In the genomic region with DNA sequence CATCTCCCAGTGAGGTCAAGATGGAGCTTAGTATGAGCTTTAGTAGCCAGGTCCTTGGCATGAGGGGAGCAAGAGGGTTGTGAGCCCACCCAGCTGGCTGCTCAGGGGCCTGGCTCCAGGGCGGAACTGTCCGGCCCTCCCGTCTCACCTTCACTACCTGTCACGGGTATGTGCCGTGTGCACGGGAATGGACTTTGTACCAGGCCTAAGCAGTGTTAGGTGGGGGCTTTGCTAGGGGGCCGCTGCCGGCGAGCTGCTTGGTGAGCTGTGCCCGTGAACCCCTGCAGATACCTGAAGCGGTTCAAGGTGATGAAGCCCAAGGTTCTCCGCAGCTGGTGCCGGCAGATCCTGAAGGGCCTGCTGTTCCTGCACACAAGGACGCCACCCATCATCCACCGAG, we compare ENCODE assay signal across 25 cellular contexts. TPM values are rescaled to one million over a fixed set of nuclear protein-coding genes. Genes with fewer than 3 reads are reported as not detected.
DNase-seq lines count a peak whose midpoint lies in the region; ATAC-seq and TF ChIP-seq lines count a peak whose summit lies in the region.
"Had no signal": no experiment of that assay in that cellular context is flagged by ENCODE, and none has a peak within 500 bp of the region (broad histone marks: within the 10 kb centered on the region; RNA-seq: fewer than 3 reads in every experiment).

No MANE protein-coding gene starts in this region.

- H4K8ac ChIP-seq in H9 (replicated peaks; ENCODE audit: insufficient read length, low read depth, low read length): no peak overlapping the region

- peak; percentile 44 for DNase-seq in Right ventricle myocardium inferior (ENCODE audit: missing footprints)
- no peak for DNase-seq in heart right ventricle
- peak; percentile 67 to 71 for DNase-seq in left colon
- peak; percentile 66 for DNase-seq in osteoblast (ENCODE audit: insufficient read length, low spot score, missing footprints)
- no peak for DNase-seq in NAMALWA (ENCODE audit: low spot score)
- DNase-seq in activated T-cell treated with anti-CD3 and anti-CD28 coated beads, Interleukin-2, amount 50 U/mL, for 48 hours: no peak
- no peak for DNase-seq in Calu3
- no peak for DNase-seq in H9
- DNase-seq: ACHN, MG63, NCI-H1048, NCI-H1436, NCI-H187 treated with DMSO at 0.1 percent for 48 hours, NCI-H446 treated with DMSO at 0.1 percent for 48 hours, NCI-H526 treated with DMSO at 0.1 percent for 48 hours, PC-3, RPMI8226, SHP77 treated with DMSO at 0.1 percent for 48 hours had no signal

- no peaks in the 10 kb centered on the region for H3K79me1 ChIP-seq in H9 (ENCODE audit: insufficient read depth, low read depth, low read length, poor library complexity, severe bottlenecking)

- H3K4me1 ChIP-seq in heart right ventricle: peaks cover 3 to 71% (median 26%) of the 10 kb centered on the region in 9 donors
- no peaks in the 10 kb centered on the region for H3K4me1 ChIP-seq in osteoblast (ENCODE audit: insufficient read depth, low read length)
- H3K4me1 ChIP-seq in H9 (ENCODE audit: insufficient read depth, low read length): no peaks in the 10 kb centered on the region

- H3T11ph ChIP-seq in H9 (ENCODE audit: low read length): no peak overlapping the region

- H3K27me3 Mint-ChIP-seq in Calu3 (ENCODE audit: unreplicated experiment) (no peaks in the 10 kb centered on the region), H9 (ENCODE audit: low read depth) (no peaks in the 10 kb centered on the region)

- no peaks in the 10 kb centered on the region for H3K23me2 ChIP-seq in H9 (ENCODE audit: insufficient read length, low read depth, low read length, poor library complexity, severe bottlenecking)

- no peak overlapping the region for H2BK20ac ChIP-seq in H9 (ENCODE audit: low read depth, low read length, poor library complexity, severe bottlenecking)

- no peak overlapping the region for H2BK120ac ChIP-seq in H9 (ENCODE audit: low read depth, low read length, poor library complexity, severe bottlenecking)

- H3K14ac ChIP-seq in H9 (ENCODE audit: insufficient read depth, low read length): no peak overlapping the region; the same call in 1 of the 2 replicates

- H3K4ac ChIP-seq in H9 (ENCODE audit: low read depth, low read length): no peak overlapping the region

- no peak overlapping the region for H3K4me3 Mint-ChIP-seq in Calu3 (ENCODE audit: low read depth, unreplicated experiment)
- no peak overlapping the region for H3K4me3 Mint-ChIP-seq in H9

- no peak overlapping the region for H3K9ac ChIP-seq in H9 (ENCODE audit: extremely low read depth, insufficient read length, low read length)

- TF ChIP-seq CTCF in heart right ventricle (IDR thresholded peaks at IDR 0.05): no peak
- no peak for TF ChIP-seq CTCF in osteoblast (IDR thresholded peaks at IDR 0.05; ENCODE audit: extremely low read depth, low read depth, low read length)
- TF ChIP-seq CTCF in Calu3 (IDR thresholded peaks at IDR 0.05; ENCODE audit: unreplicated experiment): no peak
- no peak for TF ChIP-seq CTCF in H9 (conservative IDR thresholded peaks at IDR 0.05)

- H3K4me3 ChIP-seq in heart right ventricle: no peak overlapping the region
- no peak overlapping the region for H3K4me3 ChIP-seq in osteoblast (ENCODE audit: insufficient read depth, low read length)
- H3K4me3 ChIP-seq: K562, MG63, SK-N-MC had no signal

- no peak overlapping the region for H3K27ac Mint-ChIP-seq in Calu3 (ENCODE audit: unreplicated experiment)
- H3K27ac Mint-ChIP-seq in H9: peak overlapping the region in 1 of 3 experiments; percentile 52; a peak in 1 of 7 replicates

- H4K91ac ChIP-seq in H9 (ENCODE audit: insufficient read length, low read depth, low read length): no peak overlapping the region

- no peak overlapping the region for H3K27ac ChIP-seq in heart right ventricle
- no peak overlapping the region for H3K27ac ChIP-seq in osteoblast (ENCODE audit: low read depth, low read length)
- no peak overlapping the region for H3K27ac ChIP-seq in H9 (ENCODE audit: insufficient read length, low read depth, low read length)
- H3K27ac ChIP-seq: 22Rv1, C4-2B, HL-60, SK-N-MC had no signal

- ATAC-seq in Right ventricle myocardium inferior: no peak
- ATAC-seq in heart right ventricle: no peak
- ATAC-seq in left colon: peak; percentile 47
- ATAC-seq: HepG2, K562, PC-3 had no signal

- H3K56ac ChIP-seq in H9 (ENCODE audit: insufficient read length, low read depth, low read length): no peak overlapping the region

- H3K9me3 ChIP-seq in heart right ventricle (no peaks in the 10 kb centered on the region), osteoblast (ENCODE audit: low read depth, low read length) (no peaks in the 10 kb centered on the region), H9 (ENCODE audit: control insufficient read depth, low read depth, low read length) (no peaks in the 10 kb centered on the region)
- H3K9me3 ChIP-seq: MG63 had no signal

- no peak overlapping the region for H2BK12ac ChIP-seq in H9 (ENCODE audit: insufficient read length, low read depth, low read length)

- H3K9me3 Mint-ChIP-seq in Calu3 (ENCODE audit: low read depth, unreplicated experiment): no peaks in the 10 kb centered on the region
- no peaks in the 10 kb centered on the region for H3K9me3 Mint-ChIP-seq in H9

- H3K36me3 ChIP-seq in heart right ventricle (no peaks in the 10 kb centered on the region), osteoblast (ENCODE audit: insufficient read depth, low read length) (no peaks in the 10 kb centered on the region)
- H3K36me3 ChIP-seq: MG63 had no signal

- H2BK5ac ChIP-seq in H9 (ENCODE audit: insufficient read length, low read length): no peak overlapping the region

- no TSS peak for BruUV-seq in Calu3 (replicated peaks; lab: Mats Ljungman, UMichigan)

- no peak overlapping the region for H2AK5ac ChIP-seq in H9 (ENCODE audit: insufficient read length, low read length)

- CTCF ChIA-PET in Calu3 (lab: Charles Lee): interaction anchor here (0.7 kb wide), 1 partner anchor 72 kb away, joined by 3 read pairs; no protein-coding TSS in a partner anchor

- 83% methylated on average over 15 of the region's 15 CpGs for WGBS in heart right ventricle, 2 donors
- WGBS in H9 (ENCODE audit: extremely low coverage, insufficient read length, low lambda C conversion rate): no CpG with 5 or more reads among the region's 15 CpGs

- no peaks in the 10 kb centered on the region for H4K20me1 ChIP-seq in osteoblast (ENCODE audit: insufficient read depth, low read length)
- no peaks in the 10 kb centered on the region for H4K20me1 ChIP-seq in H9 (ENCODE audit: control insufficient read depth, insufficient read depth, insufficient read length)

- H3K4me1 Mint-ChIP-seq in Calu3 (ENCODE audit: low read depth, unreplicated experiment): peaks cover 42% of the 10 kb centered on the region
- peaks cover 6 to 10% of the 10 kb centered on the region in 2 experiments; a peak in 2 of 4 replicates for H3K4me1 Mint-ChIP-seq in H9

- H3K79me2 ChIP-seq in osteoblast (ENCODE audit: insufficient read depth, low read length): no peaks in the 10 kb centered on the region
- H3K79me2 ChIP-seq in H9 (ENCODE audit: insufficient read depth, low read length): no peaks in the 10 kb centered on the region

- H2BK15ac ChIP-seq in H9 (ENCODE audit: low read depth, low read length): no peak overlapping the region

- intact Hi-C loops in Right ventricle myocardium inferior (cut with DNase I) (no loop called here), heart right ventricle (cut with DNase I) (no loop called here), left colon (cut with DNase I, micrococcal nuclease) (no loop called here), Calu3 (cut with micrococcal nuclease; ENCODE audit: unreplicated experiment) (no loop called here)

- H3K18ac ChIP-seq in H9 (ENCODE audit: insufficient read length, low read depth, low read length): no peak overlapping the region

- no peak overlapping the region for H3K23ac ChIP-seq in H9 (ENCODE audit: insufficient read length, low read depth, low read length)

- H3K36me3 Mint-ChIP-seq in Calu3 (ENCODE audit: insufficient read depth, unreplicated experiment): peaks cover 20% of the 10 kb centered on the region
- peaks cover 3 to 6% (median 4%) of the 10 kb centered on the region in 3 experiments; a peak in 5 of 7 replicates for H3K36me3 Mint-ChIP-seq in H9 (ENCODE audit: insufficient read depth in 1 of 3, low read depth in 3 of 3)

- H2AFZ ChIP-seq in osteoblast (ENCODE audit: low read length) (no peak overlapping the region), H9 (ENCODE audit: low read length) (no peak overlapping the region)

- H4K5ac ChIP-seq in H9 (ENCODE audit: insufficient read length, low read depth, low read length): no peak overlapping the region

- H3K27me3 ChIP-seq in heart right ventricle (peaks cover 0 to 59% (median 0%) of the 10 kb centered on the region in 7 donors), osteoblast (ENCODE audit: insufficient read depth, low read length) (no peaks in the 10 kb centered on the region), H9 (ENCODE audit: insufficient read depth, low read length) (no peaks in the 10 kb centered on the region)
- H3K27me3 ChIP-seq: MG63 had no signal

- H3K4me2 ChIP-seq in osteoblast (ENCODE audit: insufficient read depth, low read length) (no peak overlapping the region), H9 (ENCODE audit: insufficient read depth, insufficient read length, low read length) (no peak overlapping the region)

RNA-seq across cellular contexts. Expression of a gene that starts 46.7 kb away (rescaled TPM):
- 200 TPM for total RNA-seq in Right ventricle myocardium inferior
- total RNA-seq in heart right ventricle: 100 to 1,000 TPM; 138 to 236 (median 200) TPM
- 100 to 1,000 TPM in 1 of 2 donors, 10 to 100 TPM in 1; 16.6 to 115 TPM for polyA plus RNA-seq in heart right ventricle
- 100 to 1,000 TPM; 161 to 279 TPM for total RNA-seq in left colon
- not detected in 2 replicates for total RNA-seq in osteoblast
- total RNA-seq in Calu3 (2022): 81.2 and 85.7 TPM in 2 replicates
- total RNA-seq in H9 (2021): 69.4 and 70.5 TPM in 2 replicates
- total RNA-seq: LHCN-M2 had no signal

Comparison
In these comparisons a context has a peak if more than half of its experiments do, and no peak if none do; other contexts are left out.
1. DNase-seq: peak in Right ventricle myocardium inferior (single experiment), left colon (2 of 2) and osteoblast (single experiment); none in heart right ventricle (0 of 2), NAMALWA (single experiment), activated T-cell treated with anti-CD3 and anti-CD28 coated beads, Interleukin-2, amount 50 U/mL, for 48 hours (0 of 2), Calu3 (single experiment) and H9 (single experiment).
2. RNA of a gene that starts 46.7 kb away (total RNA-seq): 161 to 279 TPM in left colon, 138 to 236 TPM in heart right ventricle, 200 TPM in Right ventricle myocardium inferior (single experiment), 81.2 to 85.7 TPM in Calu3 and 69.4 to 70.5 TPM in H9; not detected in osteoblast; every median in the first group is over 10 times any median in the second.